ENCODE assay signal across 1 cellular context in genomic region chr6:131807644-131808459, GRCh38.
A peak's percentile ranks its signal among the peaks of the same experiment; 100 is the strongest.
TF ChIP-seq lines count a peak whose summit lies in the region.

TSS of gene ENPP1 (plus strand) at chr6:131808020. CDS start at chr6:131808036, 16 bp downstream.

TF ChIP-seq in HepG2, 621 proteins besides CTCF, POLR2A, EP300 and RAD21 (continued from another document and continues in another):
- TF ChIP-seq PATZ1 (CRISPR knock-in tag; IDR thresholded peaks at IDR 0.05) (peak; percentile 88), ETV5 (CRISPR knock-in tag; IDR thresholded peaks at IDR 0.05; ENCODE audit: borderline replicate concordance) (peak; percentile 18; the same call in 1 of the 2 replicates), ZFP90 (CRISPR knock-in tag; IDR thresholded peaks at IDR 0.05; ENCODE audit: borderline replicate concordance) (no peak), ZNF563 (CRISPR knock-in tag; IDR thresholded peaks at IDR 0.05) (peak; percentile 60; the same call in 1 of the 2 replicates), HNRNPK (IDR thresholded peaks at IDR 0.05; ENCODE audit: low read depth, low read length, poor library complexity, severe bottlenecking) (no peak), MTF1 (CRISPR knock-in tag; IDR thresholded peaks at IDR 0.05) (no peak), SETDB1 (CRISPR knock-in tag; IDR thresholded peaks at IDR 0.05; ENCODE audit: borderline replicate concordance) (no peak), SP4 (CRISPR knock-in tag; IDR thresholded peaks at IDR 0.05) (no peak), ZNF687 (CRISPR knock-in tag; IDR thresholded peaks at IDR 0.05) (peak; percentile 91), U2AF1 (optimal IDR thresholded peaks at IDR 0.05; ENCODE audit: low read depth, low read length) (peak; percentile 48), ZNF850 (CRISPR knock-in tag; conservative IDR thresholded peaks at IDR 0.05) (no peak), RORA (CRISPR knock-in tag; IDR thresholded peaks at IDR 0.05) (no peak), HOXA5 (CRISPR knock-in tag; IDR thresholded peaks at IDR 0.05) (0 out of 2 replicates have a peak, but pooled peaks have one; percentile 12), ZNF546 (CRISPR knock-in tag; conservative IDR thresholded peaks at IDR 0.05) (no peak), MTF2 (CRISPR knock-in tag; IDR thresholded peaks at IDR 0.05; ENCODE audit: borderline replicate concordance) (no peak), HMG20A (CRISPR knock-in tag; IDR thresholded peaks at IDR 0.05; ENCODE audit: borderline replicate concordance) (0 out of 2 replicates have a peak, but pooled peaks have one; percentile 13), ZNF18 (CRISPR knock-in tag; IDR thresholded peaks at IDR 0.05; ENCODE audit: insufficient replicate concordance) (peak; percentile 32), ZNF263 (CRISPR knock-in tag; IDR thresholded peaks at IDR 0.05) (peak; percentile 68), ZBTB20 (CRISPR knock-in tag; IDR thresholded peaks at IDR 0.05; ENCODE audit: borderline replicate concordance, low read depth) (peak; percentile 15; the same call in 1 of the 2 replicates), ZNF564 (CRISPR knock-in tag; IDR thresholded peaks at IDR 0.05) (0 out of 2 replicates have a peak, but pooled peaks have one; percentile 33), ZNF362 (CRISPR knock-in tag; IDR thresholded peaks at IDR 0.05; ENCODE audit: borderline replicate concordance) (no peak), SNAPC2 (CRISPR knock-in tag; IDR thresholded peaks at IDR 0.05) (no peak), SATB2 (CRISPR knock-in tag; IDR thresholded peaks at IDR 0.05) (0 out of 2 replicates have a peak, but pooled peaks have one; percentile 22), ZFP36L2 (CRISPR knock-in tag; IDR thresholded peaks at IDR 0.05) (0 out of 2 replicates have a peak, but pooled peaks have one; percentile 30), LCORL (IDR thresholded peaks at IDR 0.05) (peak; percentile 76), LCORL (CRISPR knock-in tag; IDR thresholded peaks at IDR 0.05) (peak; percentile 95), SOX13 (IDR thresholded peaks at IDR 0.05) (no peak), SOX13 (CRISPR knock-in tag; conservative IDR thresholded peaks at IDR 0.05 in 1 of 2, IDR thresholded peaks at IDR 0.05 in 1 of 2) (peak in 1 of 2 experiments; percentile 13; a peak in 1 of 4 replicates), NFYC (CRISPR knock-in tag; IDR thresholded peaks at IDR 0.05) (no peak), MTA3 (CRISPR knock-in tag; IDR thresholded peaks at IDR 0.05) (no peak), PHF21A (CRISPR knock-in tag; IDR thresholded peaks at IDR 0.05) (no peak), ZNF329 (CRISPR knock-in tag; IDR thresholded peaks at IDR 0.05; ENCODE audit: low read depth) (0 out of 2 replicates have a peak, but pooled peaks have one; percentile 49), PREB (CRISPR knock-in tag; IDR thresholded peaks at IDR 0.05) (no peak), ZNF83 (CRISPR knock-in tag; IDR thresholded peaks at IDR 0.05; ENCODE audit: borderline replicate concordance) (0 out of 2 replicates have a peak, but pooled peaks have one; percentile 47), KAT7 (CRISPR knock-in tag; IDR thresholded peaks at IDR 0.05; ENCODE audit: borderline replicate concordance) (peak; percentile 54; the same call in 1 of the 2 replicates), ZNF616 (CRISPR knock-in tag; IDR thresholded peaks at IDR 0.05; ENCODE audit: low read depth) (0 out of 2 replicates have a peak, but pooled peaks have one; percentile 49), ZNF609 (CRISPR knock-in tag; IDR thresholded peaks at IDR 0.05; ENCODE audit: borderline replicate concordance) (no peak), ZC3H13 (CRISPR knock-in tag; IDR thresholded peaks at IDR 0.05) (peak; percentile 18; the same call in 1 of the 2 replicates), ZNF598 (CRISPR knock-in tag; IDR thresholded peaks at IDR 0.05; ENCODE audit: borderline replicate concordance) (peak; percentile 55; the same call in 1 of the 2 replicates), ZBTB21 (CRISPR knock-in tag; IDR thresholded peaks at IDR 0.05) (0 out of 2 replicates have a peak, but pooled peaks have one; percentile 19), CEBPG (CRISPR knock-in tag; IDR thresholded peaks at IDR 0.05) (peak; percentile 29; the same call in 1 of the 2 replicates), MYC (CRISPR knock-in tag; IDR thresholded peaks at IDR 0.05; ENCODE audit: borderline replicate concordance) (peak; percentile 78), ZNF367 (CRISPR knock-in tag; IDR thresholded peaks at IDR 0.05; ENCODE audit: borderline replicate concordance) (0 out of 2 replicates have a peak, but pooled peaks have one; percentile 11), BCL6 (CRISPR knock-in tag; IDR thresholded peaks at IDR 0.05) (peak; percentile 61), RFX3 (CRISPR knock-in tag; IDR thresholded peaks at IDR 0.05) (no peak)
- TF ChIP-seq, protein P1, sequence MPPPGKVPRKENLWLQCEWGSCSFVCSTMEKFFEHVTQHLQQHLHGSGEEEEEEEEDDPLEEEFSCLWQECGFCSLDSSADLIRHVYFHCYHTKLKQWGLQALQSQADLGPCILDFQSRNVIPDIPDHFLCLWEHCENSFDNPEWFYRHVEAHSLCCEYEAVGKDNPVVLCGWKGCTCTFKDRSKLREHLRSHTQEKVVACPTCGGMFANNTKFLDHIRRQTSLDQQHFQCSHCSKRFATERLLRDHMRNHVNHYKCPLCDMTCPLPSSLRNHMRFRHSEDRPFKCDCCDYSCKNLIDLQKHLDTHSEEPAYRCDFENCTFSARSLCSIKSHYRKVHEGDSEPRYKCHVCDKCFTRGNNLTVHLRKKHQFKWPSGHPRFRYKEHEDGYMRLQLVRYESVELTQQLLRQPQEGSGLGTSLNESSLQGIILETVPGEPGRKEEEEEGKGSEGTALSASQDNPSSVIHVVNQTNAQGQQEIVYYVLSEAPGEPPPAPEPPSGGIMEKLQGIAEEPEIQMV (CRISPR knock-in tag; IDR thresholded peaks at IDR 0.05; ENCODE audit: low read depth) = no peak
- TF ChIP-seq, protein P2, sequence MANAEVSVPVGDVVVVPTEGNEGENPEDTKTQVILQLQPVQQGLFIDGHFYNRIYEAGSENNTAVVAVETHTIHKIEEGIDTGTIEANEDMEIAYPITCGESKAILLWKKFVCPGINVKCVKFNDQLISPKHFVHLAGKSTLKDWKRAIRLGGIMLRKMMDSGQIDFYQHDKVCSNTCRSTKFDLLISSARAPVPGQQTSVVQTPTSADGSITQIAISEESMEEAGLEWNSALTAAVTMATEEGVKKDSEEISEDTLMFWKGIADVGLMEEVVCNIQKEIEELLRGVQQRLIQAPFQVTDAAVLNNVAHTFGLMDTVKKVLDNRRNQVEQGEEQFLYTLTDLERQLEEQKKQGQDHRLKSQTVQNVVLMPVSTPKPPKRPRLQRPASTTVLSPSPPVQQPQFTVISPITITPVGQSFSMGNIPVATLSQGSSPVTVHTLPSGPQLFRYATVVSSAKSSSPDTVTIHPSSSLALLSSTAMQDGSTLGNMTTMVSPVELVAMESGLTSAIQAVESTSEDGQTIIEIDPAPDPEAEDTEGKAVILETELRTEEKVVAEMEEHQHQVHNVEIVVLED (CRISPR knock-in tag; IDR thresholded peaks at IDR 0.05; ENCODE audit: borderline replicate concordance) = 0 out of 2 replicates have a peak, but pooled peaks have one; percentile 13
